ENCODE assay signal across 26 cellular contexts in the genomic region with DNA sequence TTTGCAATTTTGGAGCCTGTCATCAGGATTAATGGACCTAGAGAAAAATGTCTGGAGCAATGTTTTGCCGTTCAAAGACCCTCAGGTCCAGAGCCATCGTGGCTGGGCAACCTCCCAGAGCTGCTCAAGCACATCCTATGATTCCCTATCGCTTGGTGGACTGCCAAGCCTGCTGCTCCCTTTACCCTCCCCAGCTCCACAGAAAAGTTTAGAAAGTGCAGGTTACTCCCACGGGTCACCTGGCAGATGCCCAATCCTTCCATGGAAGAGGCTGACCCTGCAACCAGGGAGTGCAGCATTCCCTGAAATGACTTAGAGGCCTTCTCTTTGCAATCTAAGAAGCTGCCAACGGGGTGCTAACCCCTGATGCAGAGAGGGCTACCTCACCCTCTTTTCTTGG.
DNase-seq lines count a peak whose midpoint lies in the region; ATAC-seq and TF ChIP-seq lines count a peak whose summit lies in the region.
"Had no signal": no experiment of that assay in that cellular context is flagged by ENCODE, and none has a peak within 500 bp of the region (broad histone marks: within the 10 kb centered on the region; RNA-seq: fewer than 3 reads in every experiment).

No MANE protein-coding gene starts in this region.

- ATAC-seq in left cardiac atrium = peak; percentile 15 to 18
- ATAC-seq: HCT116, K562, PC-3 had no signal

- no peaks in the 10 kb centered on the region for H3K27me3 ChIP-seq in ovary
- no peaks in the 10 kb centered on the region for H3K27me3 ChIP-seq in Peyer's patch
- H3K27me3 ChIP-seq: BE2C had no signal

- H3K9me3 ChIP-seq in ovary (no peaks in the 10 kb centered on the region), Peyer's patch (no peaks in the 10 kb centered on the region)
- H3K9me3 ChIP-seq: BE2C had no signal

- no peak for TF ChIP-seq POLR2A in ovary (IDR thresholded peaks at IDR 0.05)
- no peak for TF ChIP-seq POLR2A in Peyer's patch (IDR thresholded peaks at IDR 0.05)

- intact Hi-C loops in left cardiac atrium (cut with DNase I) (loop anchor here in 1 of 2 donors (10.0 kb wide), 2 partner anchors 166 to 276 kb away; no protein-coding TSS in a partner anchor), cardiac septum (cut with DNase I) (no loop called here), ovary (cut with DNase I) (loop anchor here in 1 of 4 donors (10.0 kb wide), 1 partner anchor 116 kb away; the partner anchor contains the start of gene NGF)

- TF ChIP-seq CTCF in fibroblast of the aortic adventitia (IDR thresholded peaks at IDR 0.05; ENCODE audit: insufficient read depth, low read length) (no peak), ovary (IDR thresholded peaks at IDR 0.05) (no peak), Peyer's patch (IDR thresholded peaks at IDR 0.05) (no peak)

- peaks cover 3% of the 10 kb centered on the region for H3K4me1 ChIP-seq in ovary (ENCODE audit: insufficient read depth)
- H3K4me1 ChIP-seq in Peyer's patch = no peaks in the 10 kb centered on the region
- H3K4me1 ChIP-seq: BE2C had no signal

- H3K36me3 ChIP-seq in ovary = no peaks in the 10 kb centered on the region
- no peaks in the 10 kb centered on the region for H3K36me3 ChIP-seq in Peyer's patch
- H3K36me3 ChIP-seq: BE2C had no signal

- H3K27ac ChIP-seq in ovary (no peak overlapping the region), Peyer's patch (no peak overlapping the region)
- H3K27ac ChIP-seq: RWPE1 had no signal

- 8 to 18% (median 9%) methylated on average over 5 of the region's 5 CpGs for WGBS in ovary, 3 donors

- DNase-seq in left cardiac atrium (peak; percentile 31), cardiac septum (ENCODE audit: low spot score) (no peak), fibroblast of the aortic adventitia (ENCODE audit: low read depth) (peak; percentile 59), ovary (peak; percentile 65 to 95 (median 88)), NAMALWA (ENCODE audit: low spot score) (no peak), Peyer's patch (no peak), DMS153 (lab: John Stamatoyannopoulos, UW) (no peak)
- DNase-seq: 8988T; ACHN; BE2C; CD8-positive, alpha-beta memory T cell; DMS 273 treated with DMSO at 0.1 percent for 48 hours; DND-41; Kasumi-1; NCI-H1105; NCI-H1436 treated with DMSO at 0.1 percent for 48 hours; NCI-H187 treated with DMSO at 0.1 percent for 48 hours; NCI-H2171 treated with DMSO at 0.1 percent for 48 hours; NCI-H524; NCI-H748 treated with DMSO at 0.1 percent for 48 hours; NK-92 treated with Interleukin-12 subunit alpha and Interleukin-12 subunit beta, amount 100 ng/mL, for 24 hours; PC-3; SHP77 had no signal

- H3K4me3 ChIP-seq in fibroblast of the aortic adventitia (ENCODE audit: low read depth, low read length) (no peak overlapping the region), ovary (no peak overlapping the region), Peyer's patch (no peak overlapping the region)
- H3K4me3 ChIP-seq: K562 had no signal

- TF ChIP-seq EP300 in ovary (IDR thresholded peaks at IDR 0.05) = no peak

Comparison
In these comparisons a context has a peak if more than half of its experiments do, and no peak if none do; other contexts are left out.
1. DNase-seq: peak in left cardiac atrium (single experiment), fibroblast of the aortic adventitia (single experiment) and ovary (5 of 5); none in cardiac septum (single experiment), NAMALWA (single experiment), Peyer's patch (0 of 3) and DMS153 (single experiment).